In the genomic region with DNA sequence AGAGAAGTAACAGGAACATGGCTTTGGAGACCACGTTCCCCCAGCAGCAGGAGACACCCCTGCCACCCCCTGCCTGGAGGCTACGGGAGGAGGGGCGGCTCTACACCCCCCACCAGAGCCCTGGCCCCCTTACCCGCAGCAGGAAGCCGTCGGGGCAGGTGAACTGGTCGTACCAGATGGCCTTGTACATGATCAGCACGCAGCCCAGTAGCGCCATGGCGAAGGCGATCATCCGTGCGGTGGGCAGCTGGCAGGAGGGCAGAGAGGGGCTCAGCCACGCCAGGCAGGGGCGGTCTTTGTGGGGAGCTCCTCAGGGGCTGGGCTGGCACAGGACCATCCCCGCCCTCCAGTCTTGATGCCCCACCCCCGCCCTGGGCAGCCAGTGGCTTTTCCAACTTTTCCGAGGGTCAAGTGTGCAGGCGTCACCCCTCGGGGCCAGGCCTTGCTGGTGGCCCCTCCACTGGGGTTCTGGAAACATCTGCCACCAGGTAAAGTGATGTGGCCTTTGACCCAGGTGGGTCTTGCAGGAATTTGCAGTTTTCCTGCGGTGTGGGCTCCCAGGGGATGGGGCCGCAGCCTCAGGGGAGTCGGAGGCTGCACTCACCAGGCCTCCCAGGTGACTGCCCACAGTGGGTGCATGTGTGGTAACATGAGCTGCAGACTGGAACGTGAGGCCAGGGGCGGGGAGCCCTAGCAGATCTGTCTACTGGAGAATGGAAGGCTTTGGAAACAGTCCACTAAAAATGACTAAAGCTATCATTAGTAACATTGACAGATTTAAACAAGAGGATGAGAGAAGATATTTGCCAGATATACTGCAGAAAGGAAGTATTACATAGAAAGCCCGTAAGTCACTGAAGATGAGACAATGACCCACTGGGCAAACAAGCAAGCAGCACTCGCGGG, we compare ENCODE assay signal across 26 cellular contexts. TPM values are rescaled to one million over a fixed set of nuclear protein-coding genes. Genes with fewer than 3 reads are reported as not detected.
A peak's percentile ranks its signal among the peaks of the same experiment; 100 is the strongest.
DNase-seq lines count a peak whose midpoint lies in the region; ATAC-seq and TF ChIP-seq lines count a peak whose summit lies in the region.
"Had no signal": no experiment of that assay in that cellular context is flagged by ENCODE, and none has a peak within 500 bp of the region (broad histone marks: within the 10 kb centered on the region; RNA-seq: fewer than 3 reads in every experiment).

No MANE protein-coding gene starts in this region.

- no peaks in the 10 kb centered on the region for H3K9me2 ChIP-seq in PC-3 (replicated peaks; ENCODE audit: low read length)

- CTCF ChIA-PET in PC-3 (lab: Charles Lee): interaction anchor here (1.3 kb wide), 1 partner anchor 13 kb away, joined by 4 read pairs; no protein-coding TSS in a partner anchor
- CTCF ChIA-PET in activated naive CD4-positive, alpha-beta T cell treated with anti-CD3 and anti-CD28 coated beads for 36 hours (lab: Charles Lee): interaction anchor here (1.1 to 1.4 kb wide), 3 partner anchors 12 to 38 kb away, joined by 3 read pairs; no protein-coding TSS in a partner anchor

- peak; percentile 34 for ATAC-seq in PC-3
- ATAC-seq: natural killer cell; stimulated activated naive CD8-positive, alpha-beta T cell treated with anti-CD3 and anti-CD28 coated beads, Interleukin-15, Interleukin-2, amounts not matched to agents 100 U/mL and 50 U/mL, for 24 hours had no signal

- peaks cover 4% of the 10 kb centered on the region for H3F3A ChIP-seq in PC-3 (ENCODE audit: low read length, unreplicated experiment)

- H2AFZ ChIP-seq in PC-3 (ENCODE audit: low read length): no peak overlapping the region

- H3K9me3 ChIP-seq in PC-3 (ENCODE audit: low read length): no peaks in the 10 kb centered on the region

- peaks cover 6% of the 10 kb centered on the region for H3K27me3 Mint-ChIP-seq in osteocyte (ENCODE audit: unreplicated experiment)
- H3K27me3 Mint-ChIP-seq in activated naive CD4-positive, alpha-beta T cell treated with anti-CD3 and anti-CD28 coated beads for 36 hours (ENCODE audit: low read depth): peaks cover 33% of the 10 kb centered on the region

- H3K9me3 Mint-ChIP-seq in osteocyte (ENCODE audit: unreplicated experiment): no peaks in the 10 kb centered on the region
- no peaks in the 10 kb centered on the region for H3K9me3 Mint-ChIP-seq in activated naive CD4-positive, alpha-beta T cell treated with anti-CD3 and anti-CD28 coated beads for 36 hours
- H3K9me3 Mint-ChIP-seq: immature natural killer cell, natural killer cell had no signal

- no peak overlapping the region for H3K9ac ChIP-seq in PC-3 (ENCODE audit: low read length)

- no peak overlapping the region for H3K27ac ChIP-seq in PC-3 (ENCODE audit: low read length)
- H3K27ac ChIP-seq: C4-2B, SK-N-MC had no signal

- H3K36me3 ChIP-seq in PC-3 (ENCODE audit: low read depth, low read length): no peaks in the 10 kb centered on the region

- DNase-seq in NCI-H2196 (lab: John Stamatoyannopoulos, UW; ENCODE audit: unreplicated experiment) (peak; percentile 34), NCI-H2196 treated with DMSO at 0.1 percent for 48 hours (lab: John Stamatoyannopoulos, UW; ENCODE audit: unreplicated experiment) (no peak), PC-3 (peak; percentile 53), fibroblast of the aortic adventitia (ENCODE audit: low read depth) (peak; percentile 26), osteocyte (ENCODE audit: extremely low spot score, unreplicated experiment) (no peak), NCI-H128 (lab: John Stamatoyannopoulos, UW; ENCODE audit: unreplicated experiment) (no peak), H4 (ENCODE audit: low spot score) (no peak)
- no peak for DNase-seq in activated naive CD4-positive, alpha-beta T cell treated with anti-CD3 and anti-CD28 coated beads for 36 hours
- DNase-seq: 8988T; activated CD4-positive, alpha-beta T cell treated with anti-CD3 and anti-CD28 coated beads for 4 hours; activated CD8-positive, alpha-beta memory T cell treated with anti-CD3 and anti-CD28 coated beads, Interleukin-2, amount 50 U/mL, for 48 hours; activated gamma-delta T cell treated with Interleukin-2 at 50 U/mL for 16 hours; glutamatergic neuron; immature natural killer cell; mesendoderm; MM.1S; natural killer cell; NCI-H2081; NCI-H526 treated with DMSO at 0.1 percent for 48 hours; stimulated activated CD4-positive, alpha-beta T cell treated with anti-CD3 and anti-CD28 coated beads, Interleukin-15, amount 100 ng/mL, for 24 hours; stimulated activated naive CD8-positive, alpha-beta T cell treated with anti-CD3 and anti-CD28 coated beads, Interleukin-15, Interleukin-2, amounts not matched to agents 100 U/mL and 50 U/mL, for 24 hours; trophoblast cell had no signal

- H3K4me2 ChIP-seq in PC-3 (ENCODE audit: low read length): peak overlapping the region; percentile 56

- no peaks in the 10 kb centered on the region for H4K20me1 ChIP-seq in PC-3 (ENCODE audit: low read length)

- H3K79me2 ChIP-seq in PC-3 (ENCODE audit: low read length): no peaks in the 10 kb centered on the region

- H3K4me1 ChIP-seq in PC-3 (ENCODE audit: insufficient read depth, low read length): peaks cover 15% of the 10 kb centered on the region

- TF ChIP-seq CTCF in PC-3 (conservative IDR thresholded peaks at IDR 0.05; ENCODE audit: low read depth, low read length) (no peak), fibroblast of the aortic adventitia (IDR thresholded peaks at IDR 0.05; ENCODE audit: insufficient read depth, low read length) (no peak), osteocyte (IDR thresholded peaks at IDR 0.05) (no peak)

- no peaks in the 10 kb centered on the region for H3K36me3 Mint-ChIP-seq in osteocyte (ENCODE audit: unreplicated experiment)
- no peaks in the 10 kb centered on the region for H3K36me3 Mint-ChIP-seq in activated naive CD4-positive, alpha-beta T cell treated with anti-CD3 and anti-CD28 coated beads for 36 hours (ENCODE audit: low read depth)
- H3K36me3 Mint-ChIP-seq: immature natural killer cell, natural killer cell had no signal

- H3K4me3 Mint-ChIP-seq in osteocyte (ENCODE audit: unreplicated experiment): peak overlapping the region; percentile 70
- H3K4me3 Mint-ChIP-seq in activated naive CD4-positive, alpha-beta T cell treated with anti-CD3 and anti-CD28 coated beads for 36 hours: no peak overlapping the region
- H3K4me3 Mint-ChIP-seq: natural killer cell had no signal

- no peak overlapping the region for H3K4me3 ChIP-seq in PC-3 (ENCODE audit: low read length)
- no peak overlapping the region for H3K4me3 ChIP-seq in fibroblast of the aortic adventitia (ENCODE audit: low read depth, low read length)

- intact Hi-C loops in PC-3 (cut with micrococcal nuclease): loop anchor here (10.0 kb wide), 1 partner anchor 178 kb away; no protein-coding TSS in a partner anchor
- intact Hi-C loops in activated naive CD4-positive, alpha-beta T cell treated with anti-CD3 and anti-CD28 coated beads for 36 hours (cut with micrococcal nuclease): loop anchor here (5.0 kb wide), 1 partner anchor 45 kb away; the partner anchor contains the start of gene ECHS1

- POLR2A ChIA-PET in PC-3 (lab: Charles Lee; ENCODE audit: unreplicated experiment): no interaction called here

- BruUV-seq in PC-3 (replicated peaks; lab: Mats Ljungman, UMichigan): no TSS peak

- H3K27me3 ChIP-seq in PC-3 (ENCODE audit: low read length): peaks cover 11% of the 10 kb centered on the region; the same call in 1 of the 2 replicates

- H3K4me1 Mint-ChIP-seq in osteocyte (ENCODE audit: unreplicated experiment): peaks cover 45% of the 10 kb centered on the region
- peaks cover 14% of the 10 kb centered on the region for H3K4me1 Mint-ChIP-seq in activated naive CD4-positive, alpha-beta T cell treated with anti-CD3 and anti-CD28 coated beads for 36 hours (ENCODE audit: low read depth)

- H3K27ac Mint-ChIP-seq in osteocyte (ENCODE audit: unreplicated experiment): no peak overlapping the region
- H3K27ac Mint-ChIP-seq in activated naive CD4-positive, alpha-beta T cell treated with anti-CD3 and anti-CD28 coated beads for 36 hours: no peak overlapping the region
- H3K27ac Mint-ChIP-seq: immature natural killer cell, natural killer cell had no signal

RNA-seq across cellular contexts. Expression of gene CALY, which starts 9.7 kb away (rescaled TPM):
- not detected in 2 replicates for total RNA-seq in PC-3 (2014; rRNA removed)
- not detected in 2 replicates for total RNA-seq in fibroblast of the aortic adventitia (ENCODE audit: low replicate concordance)
- 3.5 TPM in 2 replicates for total RNA-seq in osteocyte
- total RNA-seq in activated naive CD4-positive, alpha-beta T cell treated with anti-CD3 and anti-CD28 coated beads for 36 hours: not detected
- total RNA-seq in H4 (2014; rRNA removed; shearing (Covaris generic)): not detected in 2 replicates
- total RNA-seq: aorta, natural killer cell, renal cortical epithelial cell had no signal

RNA-seq across cellular contexts. Expression of gene ZNF511, which starts 18.3 kb away (rescaled TPM):
- total RNA-seq in PC-3 (2014; rRNA removed) (78.4 and 84.3 TPM in 2 replicates), fibroblast of the aortic adventitia (ENCODE audit: low replicate concordance) (1.7 and 22.1 TPM in 2 replicates), osteocyte (35.1 and 39.1 TPM in 2 replicates)
- 10 to 100 TPM; 37.1 to 39.4 TPM for total RNA-seq in activated naive CD4-positive, alpha-beta T cell treated with anti-CD3 and anti-CD28 coated beads for 36 hours
- total RNA-seq in H4 (2014; rRNA removed; shearing (Covaris generic)): 53.2 and 66.3 TPM in 2 replicates

RNA-seq across cellular contexts. Expression of gene TUBGCP2, which starts 18.3 kb away (rescaled TPM):
- total RNA-seq in PC-3 (2014; rRNA removed) (72.9 and 84.4 TPM in 2 replicates), fibroblast of the aortic adventitia (ENCODE audit: low replicate concordance) (33.0 and 72.8 TPM in 2 replicates), osteocyte (67.2 and 75.2 TPM in 2 replicates)
- total RNA-seq in activated naive CD4-positive, alpha-beta T cell treated with anti-CD3 and anti-CD28 coated beads for 36 hours: 10 to 100 TPM; 47.9 to 56.1 TPM
- 49.1 and 54.5 TPM in 2 replicates for total RNA-seq in H4 (2014; rRNA removed; shearing (Covaris generic))

RNA-seq across cellular contexts. Expression of gene PRAP1, which starts 20.2 kb away (rescaled TPM):
- total RNA-seq in PC-3 (2014; rRNA removed) (not detected in 2 replicates), fibroblast of the aortic adventitia (ENCODE audit: low replicate concordance) (not detected in 2 replicates), osteocyte (not detected in 2 replicates)
- not detected for total RNA-seq in activated naive CD4-positive, alpha-beta T cell treated with anti-CD3 and anti-CD28 coated beads for 36 hours
- total RNA-seq in H4 (2014; rRNA removed; shearing (Covaris generic)): not detected in 2 replicates
- total RNA-seq: aorta, natural killer cell, renal cortical epithelial cell had no signal

RNA-seq across cellular contexts. Expression of gene FUOM, which starts 30.8 kb away (rescaled TPM):
- 33.3 and 40.0 TPM in 2 replicates for total RNA-seq in PC-3 (2014; rRNA removed)
- 4.0 and 16.9 TPM in 2 replicates for total RNA-seq in fibroblast of the aortic adventitia (ENCODE audit: low replicate concordance)
- 20.5 and 24.0 TPM in 2 replicates for total RNA-seq in osteocyte
- 10 to 100 TPM; 29.9 to 34.9 TPM for total RNA-seq in activated naive CD4-positive, alpha-beta T cell treated with anti-CD3 and anti-CD28 coated beads for 36 hours
- total RNA-seq in H4 (2014; rRNA removed; shearing (Covaris generic)): 4.7 and 10.4 TPM in 2 replicates

Comparison
In these comparisons a context has a peak if more than half of its experiments do, and no peak if none do; other contexts are left out.
1. DNase-seq: peak in NCI-H2196 (single experiment), PC-3 (single experiment) and fibroblast of the aortic adventitia (single experiment); none in NCI-H2196 treated with DMSO at 0.1 percent for 48 hours (single experiment), osteocyte (single experiment), NCI-H128 (single experiment), activated naive CD4-positive, alpha-beta T cell treated with anti-CD3 and anti-CD28 coated beads for 36 hours (single experiment) and H4 (single experiment).